Comparison of ENCODE assay signal across 1 cellular context in the genomic region with DNA sequence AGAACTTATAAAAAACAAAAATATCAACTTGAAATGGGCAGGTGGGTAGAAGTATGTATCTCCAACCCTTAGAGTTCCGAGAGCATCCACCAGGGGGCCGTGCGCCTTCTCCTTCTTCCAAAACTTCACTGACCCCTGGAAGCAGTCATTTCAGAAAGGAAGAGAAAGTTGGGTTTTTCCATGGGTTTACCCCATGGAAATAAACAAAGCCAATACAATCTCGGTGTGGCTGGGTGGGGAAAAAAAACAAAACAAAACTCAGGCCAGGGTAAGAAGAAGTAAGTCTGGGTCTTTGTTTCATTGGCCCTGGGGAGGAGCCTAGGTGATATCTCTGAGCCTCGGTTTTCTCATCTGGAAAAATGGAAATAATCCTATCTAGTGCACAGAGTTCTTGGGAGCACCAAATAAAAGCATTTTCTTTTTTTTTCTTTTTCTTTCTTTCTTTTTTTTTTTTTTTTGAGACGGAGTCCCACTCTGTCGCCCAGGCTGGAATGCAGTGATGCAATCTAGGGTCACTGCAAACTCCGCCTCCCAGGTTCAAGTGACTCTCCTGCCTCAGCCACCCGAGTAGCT.
A peak's percentile ranks its signal among the peaks of the same experiment; 100 is the strongest.
TF ChIP-seq lines count a peak whose summit lies in the region.

No MANE protein-coding gene starts in this region.

TF ChIP-seq in H1, 55 proteins besides CTCF, POLR2A, EP300 and RAD21:
- TF ChIP-seq, protein P1, sequence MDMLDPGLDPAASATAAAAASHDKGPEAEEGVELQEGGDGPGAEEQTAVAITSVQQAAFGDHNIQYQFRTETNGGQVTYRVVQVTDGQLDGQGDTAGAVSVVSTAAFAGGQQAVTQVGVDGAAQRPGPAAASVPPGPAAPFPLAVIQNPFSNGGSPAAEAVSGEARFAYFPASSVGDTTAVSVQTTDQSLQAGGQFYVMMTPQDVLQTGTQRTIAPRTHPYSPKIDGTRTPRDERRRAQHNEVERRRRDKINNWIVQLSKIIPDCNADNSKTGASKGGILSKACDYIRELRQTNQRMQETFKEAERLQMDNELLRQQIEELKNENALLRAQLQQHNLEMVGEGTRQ (IDR thresholded peaks at IDR 0.05; ENCODE audit: low read length): no peak
- TF ChIP-seq YY1 (IDR thresholded peaks at IDR 0.05; ENCODE audit: low read depth, low read length) (peak; percentile 35; the same call in 1 of the 2 replicates), CEBPB (IDR thresholded peaks at IDR 0.05; ENCODE audit: low read depth, low read length) (peak; percentile 49; the same call in 1 of the 2 replicates)
